ENCODE assay signal across 8 cellular contexts in the genomic region with DNA sequence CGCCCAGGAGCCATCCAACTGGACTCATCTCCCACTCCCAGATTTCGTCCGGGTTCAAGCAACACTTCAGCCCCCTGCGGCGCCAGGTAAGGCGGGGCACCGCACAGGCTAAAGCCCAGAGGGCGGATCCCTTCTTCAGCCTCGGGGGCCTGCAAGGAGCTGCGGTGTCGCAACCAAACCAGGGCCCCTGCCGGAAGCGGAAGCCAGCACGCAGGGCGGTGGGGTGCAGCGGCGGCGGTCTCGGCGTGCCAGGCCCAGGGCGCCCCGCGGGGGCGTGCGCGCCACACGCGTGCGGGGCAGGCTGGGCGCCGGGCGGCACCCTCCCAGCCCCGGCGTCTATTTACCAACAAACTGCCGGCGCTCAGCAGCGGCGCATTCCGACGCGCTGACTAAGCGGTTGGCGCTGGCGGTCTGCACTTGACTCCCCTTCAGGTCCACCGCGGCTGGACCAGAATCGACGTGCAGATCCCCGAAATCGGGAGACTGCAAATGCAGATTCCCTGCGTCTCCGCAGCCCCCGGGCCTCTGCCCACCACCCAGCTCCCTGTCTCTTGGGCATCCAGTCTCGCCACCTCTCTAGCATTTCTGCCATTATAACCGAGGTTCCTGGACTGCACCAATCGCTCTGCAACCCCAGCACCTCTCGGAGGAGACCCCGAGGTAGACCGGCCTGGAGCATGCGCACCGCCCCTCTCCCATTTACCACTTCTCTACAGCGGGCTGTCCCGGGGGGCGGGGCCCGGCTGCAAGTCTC. TPM values are rescaled to one million over a fixed set of nuclear protein-coding genes. Genes with fewer than 3 reads are reported as not detected.
DNase-seq lines count a peak whose midpoint lies in the region; ATAC-seq and TF ChIP-seq lines count a peak whose summit lies in the region.

No MANE protein-coding gene starts in this region.

- H3K4me3 ChIP-seq in duodenal mucosa (ENCODE audit: low read depth in 1 of 2, low read length in 2 of 2) (peak overlapping the region; percentile 74 to 79), mucosa of descending colon (no peak overlapping the region)

- H3K36me3 ChIP-seq in duodenal mucosa (ENCODE audit: control insufficient read depth in 1 of 2, insufficient read depth in 2 of 2, low read length in 2 of 2) (no peaks in the 10 kb centered on the region), mucosa of descending colon (ENCODE audit: low read depth) (no peaks in the 10 kb centered on the region)

- DNase-seq in CMK (ENCODE audit: low read depth): peak; percentile 64
- peak; percentile 71 for DNase-seq in H4 (ENCODE audit: low spot score)
- peak; percentile 68 for DNase-seq in NCI-H460 (ENCODE audit: extremely low read depth, low read depth)
- DNase-seq in activated CD4-positive, alpha-beta T cell treated with anti-CD3 and anti-CD28 coated beads, Interleukin-2, amount 50 U/mL, for 1 hour: peak; percentile 56
- peak; percentile 64 to 80 (median 72) for DNase-seq in mucosa of descending colon
- peak; percentile 83 for DNase-seq in stimulated activated CD8-positive, alpha-beta memory T cell treated with anti-CD3 and anti-CD28 coated beads, Interleukin-4, amount 100 ng/mL, for 48 hours

- peak; percentile 80 for ATAC-seq in mucosa of descending colon
- ATAC-seq in HG02571 (IDR thresholded peaks at IDR 0.05; ENCODE audit: unreplicated experiment): no peak

- H3K27me3 ChIP-seq in duodenal mucosa (ENCODE audit: control insufficient read depth in 1 of 2, insufficient read depth in 2 of 2, low read length in 2 of 2): peaks cover 88 to 92% of the 10 kb centered on the region in 2 donors

- intact Hi-C loops in mucosa of descending colon (cut with DNase I, micrococcal nuclease): no loop called here

- peak overlapping the region in 1 of 2 donors; percentile 38 for H3K9ac ChIP-seq in duodenal mucosa (ENCODE audit: low read depth in 1 of 2, low read length in 2 of 2)

- H3K4me1 ChIP-seq in duodenal mucosa (ENCODE audit: control insufficient read depth in 1 of 2, insufficient read depth in 2 of 2, low read length in 2 of 2) (peaks cover 11 to 25% of the 10 kb centered on the region in 2 donors), mucosa of descending colon (ENCODE audit: low read depth) (peaks cover 12% of the 10 kb centered on the region)

- no peaks in the 10 kb centered on the region for H3K9me3 ChIP-seq in duodenal mucosa (ENCODE audit: control insufficient read depth in 1 of 2, low read length in 2 of 2)
- no peaks in the 10 kb centered on the region for H3K9me3 ChIP-seq in mucosa of descending colon

- no peak for TF ChIP-seq CTCF in mucosa of descending colon (IDR thresholded peaks at IDR 0.05)

- no peak overlapping the region for H3K27ac ChIP-seq in duodenal mucosa (ENCODE audit: low read depth, low read length)

RNA-seq across cellular contexts. Expression of a gene that starts 0.4 kb away (rescaled TPM):
- total RNA-seq in H4 (2014; rRNA removed; shearing (Covaris generic)): 0.49 and 1.6 TPM in 2 replicates
- 0.12 and 0.54 TPM in 2 replicates for total RNA-seq in NCI-H460 (2014; rRNA removed; shearing (Covaris generic))
- polyA plus RNA-seq in NCI-H460 (2014; cell fraction: nucleus; rRNA removed): 0.31 and 0.75 TPM in 2 replicates
- under 1 TPM; 0.14 to 0.60 (median 0.24) TPM for total RNA-seq in mucosa of descending colon

RNA-seq across cellular contexts. Expression of a gene that starts 26.5 kb away (rescaled TPM):
- total RNA-seq in H4 (2014; rRNA removed; shearing (Covaris generic)): 0.17 TPM in 1 of 2 replicates, not detected in the other
- not detected in 2 replicates for total RNA-seq in NCI-H460 (2014; rRNA removed; shearing (Covaris generic))
- polyA plus RNA-seq in NCI-H460 (2014; cell fraction: nucleus; rRNA removed): not detected in 2 replicates
- under 1 TPM in 1 of 3 donors, not detected in 2; 0.22 TPM for total RNA-seq in mucosa of descending colon
